ENCODE assay signal across 20 cellular contexts in the genomic region with DNA sequence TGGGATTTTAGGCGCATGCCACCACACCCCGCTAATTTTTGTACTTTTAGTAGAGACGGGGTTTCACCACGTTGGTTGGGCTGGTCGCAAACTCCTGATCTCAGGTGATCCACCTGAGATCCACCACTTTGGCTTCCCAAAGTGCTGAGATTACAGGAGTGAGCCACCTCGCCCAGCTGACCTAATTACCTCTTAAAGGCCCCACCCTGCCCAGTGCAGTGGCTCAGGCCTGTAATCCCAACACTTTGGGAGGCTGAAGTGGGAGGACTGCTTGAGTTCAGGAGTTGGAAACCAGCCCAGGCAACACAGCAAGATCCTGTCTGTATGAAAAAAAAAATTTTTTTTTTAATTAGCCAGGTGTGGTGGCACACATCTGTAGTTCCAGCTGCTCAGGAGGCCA. TPM values are rescaled to one million over a fixed set of nuclear protein-coding genes. Genes with fewer than 3 reads are reported as not detected.
A peak's percentile ranks its signal among the peaks of the same experiment; 100 is the strongest.
DNase-seq lines count a peak whose midpoint lies in the region; ATAC-seq and TF ChIP-seq lines count a peak whose summit lies in the region.
"Had no signal": no experiment of that assay in that cellular context is flagged by ENCODE, and none has a peak within 500 bp of the region (broad histone marks: within the 10 kb centered on the region; RNA-seq: fewer than 3 reads in every experiment).

No MANE protein-coding gene starts in this region.

- no peaks in the 10 kb centered on the region for H3K36me3 Mint-ChIP-seq in endothelial cell (ENCODE audit: low read depth, unreplicated experiment)
- H3K36me3 Mint-ChIP-seq: natural killer cell treated with Interleukin-12 subunit alpha and Interleukin-12 subunit beta and Interleukin-15 and Interleukin-18, amount 100 ng/mL, for 72 hours; WTC11 had no signal

- no peak for TF ChIP-seq POLR2A in HCT116 (IDR thresholded peaks at IDR 0.05; ENCODE audit: borderline replicate concordance, extremely low read depth, insufficient read depth, insufficient read length)

- peaks cover 36% of the 10 kb centered on the region for H3K4me1 Mint-ChIP-seq in endothelial cell (ENCODE audit: unreplicated experiment)

- H3K4me3 ChIP-seq in HCT116 (replicated peaks in 1 of 2; ENCODE audit: low read depth in 1 of 2, low read length in 2 of 2) = no peak overlapping the region
- no peak overlapping the region for H3K4me3 ChIP-seq in subcutaneous abdominal adipose tissue (ENCODE audit: low read depth in 1 of 5, low read length in 5 of 5)
- H3K4me3 ChIP-seq: GM23338, SJCRH30, stomach had no signal

- RAD21 ChIA-PET in HCT116 (lab: Charles Lee; ENCODE audit: low non-redundant PET in 1 of 2, low total read pairs in 2 of 2, uncharacterized antibody in 2 of 2, unreplicated experiment in 2 of 2) = no interaction called here

- no TSS peak for BruUV-seq in HCT116 (replicated peaks; lab: Mats Ljungman, UMichigan)

- no peak for ATAC-seq in HCT116
- no peak for ATAC-seq in HG02759 (IDR thresholded peaks at IDR 0.05; ENCODE audit: unreplicated experiment)
- no peak for ATAC-seq in GM19328 (IDR thresholded peaks at IDR 0.05; ENCODE audit: unreplicated experiment)
- ATAC-seq: GM23338; natural killer cell treated with Interleukin-12 subunit alpha and Interleukin-12 subunit beta and Interleukin-15 and Interleukin-18, amount 100 ng/mL, for 72 hours; Panc1; WTC11 had no signal

- TF ChIP-seq RAD21 in HCT116 (IDR thresholded peaks at IDR 0.05; ENCODE audit: low read depth) = no peak

- H3K9me3 ChIP-seq in HCT116 (ENCODE audit: control insufficient read depth in 1 of 2, insufficient read depth in 1 of 2, low read depth in 1 of 2, low read length in 2 of 2) (no peaks in the 10 kb centered on the region), subcutaneous abdominal adipose tissue (ENCODE audit: control insufficient read depth in 5 of 5, low read length in 5 of 5) (no peaks in the 10 kb centered on the region)
- H3K9me3 ChIP-seq: SJCRH30, stomach had no signal

- no peak overlapping the region for H2AFZ ChIP-seq in HCT116 (ENCODE audit: low read depth, low read length, poor library complexity, severe bottlenecking)
- H2AFZ ChIP-seq: GM23338 had no signal

- no peaks in the 10 kb centered on the region for H3K9me2 ChIP-seq in HCT116 (ENCODE audit: insufficient read depth)

- H3K4me2 ChIP-seq in HCT116 (ENCODE audit: low read length) = peak overlapping the region; percentile 28; the same call in 1 of the 2 replicates
- H3K4me2 ChIP-seq: GM23338 had no signal

- no peak for DNase-seq in HCT116 (ENCODE audit: low read depth, low spot score)
- DNase-seq in NCI-H226 = peak; percentile 45
- DNase-seq in endothelial cell (ENCODE audit: low spot score) = no peak
- DNase-seq in HuH-7 (ENCODE audit: low spot score) = no peak
- DNase-seq: activated naive CD4-positive, alpha-beta T cell treated with Interleukin-2 at 50 U/mL for 16 hours; C1 segment of cervical spinal cord; NCI-H1092 treated with DMSO at 0.1 percent for 48 hours; NCI-H2081 treated with DMSO at 0.1 percent for 48 hours; SJCRH30; stomach; T1000; trophoblast cell had no signal

- peak overlapping the region; percentile 55 for H3K27ac Mint-ChIP-seq in endothelial cell (ENCODE audit: unreplicated experiment)
- H3K27ac Mint-ChIP-seq: GM23338; natural killer cell treated with Interleukin-12 subunit alpha and Interleukin-12 subunit beta and Interleukin-15 and Interleukin-18, amount 100 ng/mL, for 72 hours had no signal

- no peak overlapping the region for H3K4me3 Mint-ChIP-seq in endothelial cell (ENCODE audit: unreplicated experiment)
- H3K4me3 Mint-ChIP-seq: GM23338; natural killer cell treated with Interleukin-12 subunit alpha and Interleukin-12 subunit beta and Interleukin-15 and Interleukin-18, amount 100 ng/mL, for 72 hours; WTC11 had no signal

- H3K4me1 ChIP-seq in HCT116 (ENCODE audit: control insufficient read depth in 1 of 2, insufficient read depth in 2 of 2, low read length in 2 of 2) (peaks cover 27 to 49% of the 10 kb centered on the region in 2 experiments), subcutaneous abdominal adipose tissue (ENCODE audit: control insufficient read depth in 5 of 5, insufficient read depth in 5 of 5, low read length in 5 of 5) (peaks cover 14 to 47% (median 43%) of the 10 kb centered on the region in 5 donors)
- H3K4me1 ChIP-seq: SJCRH30 had no signal

- peaks cover 29% of the 10 kb centered on the region for H3K79me2 ChIP-seq in HCT116 (ENCODE audit: insufficient read depth, low read length)

- intact Hi-C loops in HCT116 (cut with micrococcal nuclease) = no loop called here

- no peaks in the 10 kb centered on the region for H3K9me3 Mint-ChIP-seq in endothelial cell (ENCODE audit: unreplicated experiment)
- H3K9me3 Mint-ChIP-seq: brain; GM23338; natural killer cell treated with Interleukin-12 subunit alpha and Interleukin-12 subunit beta and Interleukin-15 and Interleukin-18, amount 100 ng/mL, for 72 hours; WTC11 had no signal

- H3K27me3 Mint-ChIP-seq in endothelial cell (ENCODE audit: unreplicated experiment) = peaks cover 12% of the 10 kb centered on the region
- H3K27me3 Mint-ChIP-seq: natural killer cell treated with Interleukin-12 subunit alpha and Interleukin-12 subunit beta and Interleukin-15 and Interleukin-18, amount 100 ng/mL, for 72 hours had no signal

- H3K36me3 ChIP-seq in HCT116 (ENCODE audit: control insufficient read depth in 1 of 2, insufficient read depth in 2 of 2, low read length in 2 of 2) = peaks cover 0 to 1% of the 10 kb centered on the region in 2 experiments; a peak in 2 of 4 replicates
- peaks cover 0 to 4% (median under 1%) of the 10 kb centered on the region in 5 donors for H3K36me3 ChIP-seq in subcutaneous abdominal adipose tissue (ENCODE audit: control insufficient read depth in 5 of 5, insufficient read depth in 5 of 5, low read length in 5 of 5)
- H3K36me3 ChIP-seq: SJCRH30 had no signal

- H3K27ac ChIP-seq in HCT116 (ENCODE audit: low read depth, low read length) (no peak overlapping the region), subcutaneous abdominal adipose tissue (ENCODE audit: low read depth, low read length) (peak overlapping the region; percentile 29)
- H3K27ac ChIP-seq: SJCRH30 had no signal

- POLR2A ChIA-PET in HCT116 (lab: Charles Lee) = no interaction called here

- H3K27me3 ChIP-seq in HCT116 (ENCODE audit: insufficient read depth, low read length) (no peaks in the 10 kb centered on the region), subcutaneous abdominal adipose tissue (ENCODE audit: control insufficient read depth in 5 of 5, insufficient read depth in 4 of 5, low read length in 5 of 5) (no peaks in the 10 kb centered on the region)
- H3K27me3 ChIP-seq: SJCRH30, stomach had no signal

- H3K9ac ChIP-seq in HCT116 (ENCODE audit: low read length) (peak overlapping the region; percentile 9; the same call in 1 of the 2 replicates), subcutaneous abdominal adipose tissue (ENCODE audit: low read length in 5 of 5) (peak overlapping the region in 1 of 5 donors; percentile 20)

- no peaks in the 10 kb centered on the region for H4K20me1 ChIP-seq in HCT116 (ENCODE audit: insufficient read depth)

- no peak for TF ChIP-seq CTCF in HCT116 (IDR thresholded peaks at IDR 0.05 in 2 of 3, conservative IDR thresholded peaks at IDR 0.05 in 1 of 3; ENCODE audit: borderline replicate concordance in 1 of 3, insufficient read depth in 1 of 3, low read depth in 2 of 3, low read length in 2 of 3)
- no peak for TF ChIP-seq CTCF in endothelial cell (IDR thresholded peaks at IDR 0.05; ENCODE audit: unreplicated experiment)

- CTCF ChIA-PET in HCT116 (lab: Charles Lee) = no interaction called here

TF ChIP-seq in HCT116, 20 proteins besides CTCF, POLR2A, EP300 and RAD21 (continues in another document):
- no peak for TF ChIP-seq ZNF274 (IDR thresholded peaks at IDR 0.05; ENCODE audit: low read depth, low read length)
- TF ChIP-seq, protein P1, sequence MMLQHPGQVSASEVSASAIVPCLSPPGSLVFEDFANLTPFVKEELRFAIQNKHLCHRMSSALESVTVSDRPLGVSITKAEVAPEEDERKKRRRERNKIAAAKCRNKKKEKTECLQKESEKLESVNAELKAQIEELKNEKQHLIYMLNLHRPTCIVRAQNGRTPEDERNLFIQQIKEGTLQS (IDR thresholded peaks at IDR 0.05) = no peak
- TF ChIP-seq ELF1 (IDR thresholded peaks at IDR 0.05; ENCODE audit: borderline replicate concordance, low read depth) = no peak
- no peak for TF ChIP-seq TCF7L2 (IDR thresholded peaks at IDR 0.05; ENCODE audit: borderline replicate concordance, extremely low read depth, insufficient read depth, insufficient read length)
- TF ChIP-seq EZH2phosphoT487 (IDR thresholded peaks at IDR 0.05; ENCODE audit: borderline replicate concordance) = no peak
- TF ChIP-seq JUND (IDR thresholded peaks at IDR 0.05) = no peak
- no peak for TF ChIP-seq YY1 (IDR thresholded peaks at IDR 0.05; ENCODE audit: extremely low read depth, insufficient replicate concordance, low read depth, low read length)
- TF ChIP-seq SIN3A (IDR thresholded peaks at IDR 0.05; ENCODE audit: low read depth) = no peak
- TF ChIP-seq EGR1 (IDR thresholded peaks at IDR 0.05; ENCODE audit: low read depth) = no peak

RNA-seq across cellular contexts. Expression of a gene that starts 2.9 kb away (rescaled TPM):
- total RNA-seq in HCT116 (2021; ENCODE audit: unreplicated experiment) = 137 TPM
- polyA plus RNA-seq in HCT116 (2012) = 108 and 113 TPM in 2 replicates
- 66.3 TPM for total RNA-seq in endothelial cell (ENCODE audit: unreplicated experiment)

RNA-seq across cellular contexts. Expression of a gene that starts 6.4 kb away (rescaled TPM):
- total RNA-seq in HCT116 (2021; ENCODE audit: unreplicated experiment) (1.4 TPM), endothelial cell (ENCODE audit: unreplicated experiment) (0.64 TPM)
- 1.6 and 1.8 TPM in 2 replicates for polyA plus RNA-seq in HCT116 (2012)

RNA-seq across cellular contexts. Expression of a gene that starts 7.8 kb away (rescaled TPM):
- total RNA-seq in HCT116 (2021; ENCODE audit: unreplicated experiment) (47.9 TPM), endothelial cell (ENCODE audit: unreplicated experiment) (45.9 TPM)
- polyA plus RNA-seq in HCT116 (2012) = 51.7 and 52.4 TPM in 2 replicates

RNA-seq across cellular contexts. Expression of a gene that starts 18.5 kb away (rescaled TPM):
- total RNA-seq in HCT116 (2021; ENCODE audit: unreplicated experiment) = 24.3 TPM
- polyA plus RNA-seq in HCT116 (2012) = 15.4 and 18.2 TPM in 2 replicates
- 8.0 TPM for total RNA-seq in endothelial cell (ENCODE audit: unreplicated experiment)

RNA-seq across cellular contexts. Expression of a gene that starts 23.0 kb away (rescaled TPM):
- total RNA-seq in HCT116 (2021; ENCODE audit: unreplicated experiment) = 17.7 TPM
- 10.5 and 11.0 TPM in 2 replicates for polyA plus RNA-seq in HCT116 (2012)
- 24.2 TPM for total RNA-seq in endothelial cell (ENCODE audit: unreplicated experiment)
